16 cellular contexts compared by ENCODE assay signal in the genomic region with DNA sequence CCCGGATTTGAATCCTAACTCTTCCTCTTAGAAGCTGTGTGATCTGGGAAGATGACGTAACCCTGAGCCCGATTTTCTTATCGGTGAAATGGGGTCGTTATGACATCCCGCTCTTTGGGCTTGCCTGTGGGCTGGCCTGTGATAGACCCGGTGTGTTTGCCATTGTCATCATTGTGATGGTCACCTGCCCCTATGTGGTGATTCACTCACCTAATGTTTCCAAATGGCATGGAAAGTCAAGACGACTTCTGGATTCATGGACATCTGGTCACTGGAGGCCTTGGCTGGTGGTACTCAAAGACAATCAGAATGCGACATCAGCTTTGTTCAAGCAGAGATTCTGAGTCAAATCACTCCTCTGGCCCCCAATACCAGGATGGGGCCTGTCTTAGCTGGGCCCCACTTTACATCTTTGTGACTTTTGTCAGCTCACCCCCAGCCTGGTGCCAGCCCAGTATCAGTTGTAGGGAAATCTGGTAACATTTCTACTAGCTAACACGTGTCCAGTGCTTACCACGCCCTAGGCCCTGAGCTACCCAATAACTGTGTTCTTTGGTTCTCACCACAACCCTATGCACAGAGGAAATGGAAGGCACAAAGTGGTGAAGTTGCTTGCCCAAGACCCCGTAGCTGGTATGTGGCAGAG. TPM values are rescaled to one million over a fixed set of nuclear protein-coding genes. Genes with fewer than 3 reads are reported as not detected.
DNase-seq lines count a peak whose midpoint lies in the region; ATAC-seq, FAIRE-seq and TF ChIP-seq lines count a peak whose summit lies in the region.
"Had no signal": no experiment of that assay in that cellular context is flagged by ENCODE, and none has a peak within 500 bp of the region (broad histone marks: within the 10 kb centered on the region; RNA-seq: fewer than 3 reads in every experiment).

No MANE protein-coding gene starts in this region.

- H3K4me1 ChIP-seq in SK-N-SH (ENCODE audit: control insufficient read depth in 1 of 2, insufficient read depth in 2 of 2, low read depth in 1 of 2, low read length in 1 of 2) = peaks cover 15 to 29% of the 10 kb centered on the region in 2 experiments
- peaks cover 30% of the 10 kb centered on the region for H3K4me1 ChIP-seq in keratinocyte (ENCODE audit: control insufficient read depth, extremely low read depth, insufficient read depth, low read length)
- H3K4me1 ChIP-seq in smooth muscle cell (ENCODE audit: low read depth) = peaks cover 16% of the 10 kb centered on the region

- 92% methylated on average over 12 of the region's 12 CpGs for WGBS in SK-N-SH (ENCODE audit: low lambda C conversion rate)
- 95% methylated on average over 12 of the region's 12 CpGs for WGBS in smooth muscle cell (ENCODE audit: low lambda C conversion rate)

- TF ChIP-seq EP300 in SK-N-SH (IDR thresholded peaks at IDR 0.05; ENCODE audit: borderline replicate concordance in 1 of 2, low read depth in 1 of 2, low read length in 1 of 2) = no peak

- H3F3A ChIP-seq in SK-N-SH (replicated peaks; ENCODE audit: insufficient read depth) (peaks cover 14% of the 10 kb centered on the region), smooth muscle cell (ENCODE audit: low read depth) (peaks cover 4% of the 10 kb centered on the region)

- CTCF ChIA-PET in SK-N-SH (lab: Yijun Ruan, JAX) = interaction anchor here (1.0 to 1.6 kb wide), 3 partner anchors 76 to 242 kb away, joined by 3 to 4 read pairs (median 3); no protein-coding TSS in a partner anchor
- CTCF ChIA-PET in RWPE1 (lab: Yijun Ruan, JAX) = no interaction called here

- H2AFZ ChIP-seq in SK-N-SH (ENCODE audit: low read depth) (no peak overlapping the region), keratinocyte (ENCODE audit: control insufficient read depth, low read length) (no peak overlapping the region), smooth muscle cell (ENCODE audit: low read depth) (no peak overlapping the region)
- H2AFZ ChIP-seq: PC-9 had no signal

- no peak for DNase-seq in SK-N-SH
- no peak for DNase-seq in RWPE1 (ENCODE audit: low spot score)
- DNase-seq in keratinocyte (ENCODE audit: low read depth, low spot score) = no peak
- DNase-seq in smooth muscle cell (lab: John Stamatoyannopoulos, UW; ENCODE audit: unreplicated experiment) = no peak
- no peak for DNase-seq in EL
- no peak for DNase-seq in retina
- DNase-seq: activated CD4-positive, alpha-beta memory T cell treated with anti-CD3 and anti-CD28 coated beads for 36 hours; Caco-2; NCI-H1105 treated with DMSO at 0.1 percent for 48 hours; NCI-H446 treated with DMSO at 0.1 percent for 48 hours; PC-9; T1000 had no signal

- H3K36me3 ChIP-seq in SK-N-SH (replicated peaks in 1 of 2; ENCODE audit: control insufficient read depth in 1 of 2, insufficient read depth in 2 of 2, low read length in 1 of 2) = peaks cover 34 to 56% of the 10 kb centered on the region in 2 experiments
- H3K36me3 ChIP-seq in keratinocyte (ENCODE audit: control insufficient read depth in 2 of 2, extremely low read depth in 1 of 2, insufficient read depth in 2 of 2, low read length in 2 of 2) = peaks cover 42 to 53% of the 10 kb centered on the region in 2 experiments
- H3K36me3 ChIP-seq in smooth muscle cell (ENCODE audit: low read depth) = peaks cover 3% of the 10 kb centered on the region

- H4K20me1 ChIP-seq in SK-N-SH (ENCODE audit: insufficient read depth) (peaks cover 36% of the 10 kb centered on the region), keratinocyte (ENCODE audit: control insufficient read depth, extremely low read depth, insufficient read depth, low read length) (peaks cover 25% of the 10 kb centered on the region), smooth muscle cell (ENCODE audit: low read depth) (peaks cover 52% of the 10 kb centered on the region)

- H3K9me3 ChIP-seq in SK-N-SH (no peaks in the 10 kb centered on the region), keratinocyte (ENCODE audit: control insufficient read depth, low read depth, low read length) (no peaks in the 10 kb centered on the region), smooth muscle cell (replicated peaks; ENCODE audit: low read depth) (no peaks in the 10 kb centered on the region)
- H3K9me3 ChIP-seq: Caco-2 had no signal

- H3K4me3 ChIP-seq in SK-N-SH (ENCODE audit: low read depth in 2 of 2, low read length in 1 of 2) = no peak overlapping the region; a peak in 1 of 4 replicates
- no peak overlapping the region for H3K4me3 ChIP-seq in keratinocyte (ENCODE audit: control insufficient read depth in 2 of 3, extremely low read depth in 1 of 3, insufficient read depth in 2 of 3, low read depth in 1 of 3, low read length in 3 of 3)
- H3K4me3 ChIP-seq in smooth muscle cell = no peak overlapping the region
- H3K4me3 ChIP-seq: PC-9 had no signal

- H3K27ac ChIP-seq in SK-N-SH (ENCODE audit: low read depth in 2 of 2, low read length in 1 of 2) (no peak overlapping the region), RWPE1 (peak overlapping the region; percentile 98), keratinocyte (ENCODE audit: control insufficient read depth, insufficient read depth, low read length) (peak overlapping the region; percentile 94), smooth muscle cell (ENCODE audit: low read depth) (peak overlapping the region; percentile 85)
- H3K27ac ChIP-seq: 22Rv1 had no signal

- no peak for TF ChIP-seq RAD21 in SK-N-SH (IDR thresholded peaks at IDR 0.05; ENCODE audit: low read length)

- H3K79me2 ChIP-seq in SK-N-SH (ENCODE audit: insufficient read depth) (peaks cover 78% of the 10 kb centered on the region), keratinocyte (ENCODE audit: control insufficient read depth, insufficient read depth, low read length) (peaks cover 63% of the 10 kb centered on the region), smooth muscle cell (ENCODE audit: low read depth) (peaks cover 46% of the 10 kb centered on the region)

- peak overlapping the region; percentile 92 for H3K4me2 ChIP-seq in SK-N-SH
- H3K4me2 ChIP-seq in keratinocyte (ENCODE audit: control insufficient read depth, extremely low read depth, insufficient read depth, low read depth, low read length) = peak overlapping the region; percentile 98
- H3K4me2 ChIP-seq in smooth muscle cell = no peak overlapping the region

- H3K27me3 ChIP-seq in SK-N-SH (ENCODE audit: insufficient read depth) (no peaks in the 10 kb centered on the region), keratinocyte (ENCODE audit: control insufficient read depth, extremely low read depth, insufficient read depth, low read length) (no peaks in the 10 kb centered on the region), smooth muscle cell (ENCODE audit: low read depth) (no peaks in the 10 kb centered on the region)

- no peaks in the 10 kb centered on the region for H3K9me1 ChIP-seq in keratinocyte (ENCODE audit: control insufficient read depth, extremely low read depth, insufficient read depth, low read length)

- H3K9ac ChIP-seq in SK-N-SH = no peak overlapping the region
- H3K9ac ChIP-seq in keratinocyte (ENCODE audit: control insufficient read depth, extremely low read depth, insufficient read depth, low read length) = no peak overlapping the region
- no peak overlapping the region for H3K9ac ChIP-seq in smooth muscle cell (ENCODE audit: low read depth)

- no peak for FAIRE-seq in keratinocyte (lab: Jason Lieb, UNC)

- POLR2A ChIA-PET in SK-N-SH (lab: Yijun Ruan, JAX) (no interaction called here), RWPE1 (lab: Yijun Ruan, JAX; ENCODE audit: low non-redundant PET) (no interaction called here)

- dilution Hi-C loops in keratinocyte (cut with MboI; ENCODE audit: extremely low pct_ligation_motif_present, low sequenced_read_pairs) = no loop called here

- H3K9me2 ChIP-seq in SK-N-SH = no peaks in the 10 kb centered on the region

- no peak for TF ChIP-seq CTCF in SK-N-SH (IDR thresholded peaks at IDR 0.05)
- no peak for TF ChIP-seq CTCF in RWPE1 (conservative IDR thresholded peaks at IDR 0.05; ENCODE audit: low read depth)
- TF ChIP-seq CTCF in keratinocyte (optimal IDR thresholded peaks at IDR 0.05 in 1 of 3, IDR thresholded peaks at IDR 0.05 in 1 of 3, conservative IDR thresholded peaks at IDR 0.05 in 1 of 3; ENCODE audit: extremely low read depth in 1 of 3, insufficient read depth in 2 of 3, low read length in 3 of 3) = no peak
- no peak for TF ChIP-seq CTCF in smooth muscle cell (IDR thresholded peaks at IDR 0.05; ENCODE audit: borderline replicate concordance, insufficient read depth, poor library complexity, severe bottlenecking)

- no peak for ATAC-seq in SK-N-SH treated with all-trans-retinoic acid at 6 μM for 48 hours
- no peak for ATAC-seq in HG02759 (IDR thresholded peaks at IDR 0.05; ENCODE audit: unreplicated experiment)
- ATAC-seq: activated naive CD4-positive, alpha-beta T cell treated with anti-CD3 and anti-CD28 coated beads, Interleukin-2, amount 50 U/mL, for 72 hours had no signal

RNA-seq across cellular contexts. Expression of a gene that starts 2.8 kb away (rescaled TPM):
- polyA plus RNA-seq in SK-N-SH (2012; rRNA removed) (105 and 123 TPM in 2 replicates), keratinocyte (98.8 to 117 TPM (median 111 TPM) in 3 replicates), smooth muscle cell (59.0 and 60.1 TPM in 2 replicates)
- 83.4 and 97.1 TPM in 2 replicates for polyA plus RNA-seq in SK-N-SH (2012; cell fraction: cytosol; rRNA removed)
- 137 and 155 TPM in 2 replicates for polyA plus RNA-seq in SK-N-SH (2012; cell fraction: nucleus; rRNA removed)
- polyA plus RNA-seq in keratinocyte (2011; ENCODE audit: low read depth) = 31.8 TPM
- polyA plus RNA-seq in keratinocyte (2011; cell fraction: cytosol; rRNA removed) = 65.1 and 66.9 TPM in 2 replicates
- polyA plus RNA-seq in keratinocyte (2011; cell fraction: nucleus; rRNA removed) = 236 TPM in 2 replicates
- polyA plus RNA-seq in keratinocyte (2012; ENCODE audit: low replicate concordance) = 69.7 and 81.4 TPM in 2 replicates
- polyA minus RNA-seq in keratinocyte = 114 to 170 TPM (median 147 TPM) in 3 replicates
- 81.9 TPM for polyA minus RNA-seq in keratinocyte (2011; cell fraction: cytosol; rRNA and poly(A)+ RNA removed)
- polyA minus RNA-seq in keratinocyte (2011; cell fraction: nucleus; rRNA and poly(A)+ RNA removed) = 136 and 182 TPM in 2 replicates
- total RNA-seq in smooth muscle cell = 76.8 and 81.1 TPM in 2 replicates

RNA-seq across cellular contexts. Expression of a gene that starts 3.0 kb away (rescaled TPM):
- 15.4 and 17.3 TPM in 2 replicates for polyA plus RNA-seq in SK-N-SH (2012; rRNA removed)
- 21.3 and 22.4 TPM in 2 replicates for polyA plus RNA-seq in SK-N-SH (2012; cell fraction: cytosol; rRNA removed)
- polyA plus RNA-seq in SK-N-SH (2012; cell fraction: nucleus; rRNA removed) = 4.1 and 5.7 TPM in 2 replicates
- polyA plus RNA-seq in keratinocyte = 12.0 to 22.1 TPM (median 19.8 TPM) in 3 replicates
- 7.4 TPM for polyA plus RNA-seq in keratinocyte (2011; ENCODE audit: low read depth)
- 17.1 and 21.0 TPM in 2 replicates for polyA plus RNA-seq in keratinocyte (2011; cell fraction: cytosol; rRNA removed)
- polyA plus RNA-seq in keratinocyte (2011; cell fraction: nucleus; rRNA removed) = 7.7 and 7.8 TPM in 2 replicates
- 14.2 and 15.8 TPM in 2 replicates for polyA plus RNA-seq in keratinocyte (2012; ENCODE audit: low replicate concordance)
- 3.8 to 12.4 TPM (median 7.0 TPM) in 3 replicates for polyA minus RNA-seq in keratinocyte
- polyA minus RNA-seq in keratinocyte (2011; cell fraction: cytosol; rRNA and poly(A)+ RNA removed) = 4.8 TPM
- 2.6 and 3.3 TPM in 2 replicates for polyA minus RNA-seq in keratinocyte (2011; cell fraction: nucleus; rRNA and poly(A)+ RNA removed)
- total RNA-seq in smooth muscle cell = 8.7 and 11.2 TPM in 2 replicates
- polyA plus RNA-seq in smooth muscle cell = 9.5 and 12.0 TPM in 2 replicates

RNA-seq across cellular contexts. Expression of a gene that starts 50.8 kb away (rescaled TPM):
- polyA plus RNA-seq in SK-N-SH (2012; rRNA removed) (50.0 and 52.0 TPM in 2 replicates), keratinocyte (19.4 to 24.9 TPM (median 22.0 TPM) in 3 replicates), smooth muscle cell (23.8 and 28.1 TPM in 2 replicates)
- polyA plus RNA-seq in SK-N-SH (2012; cell fraction: cytosol; rRNA removed) = 41.9 and 42.1 TPM in 2 replicates
- 140 and 154 TPM in 2 replicates for polyA plus RNA-seq in SK-N-SH (2012; cell fraction: nucleus; rRNA removed)
- 91.7 TPM for polyA plus RNA-seq in keratinocyte (2011; ENCODE audit: low read depth)
- 24.3 and 40.5 TPM in 2 replicates for polyA plus RNA-seq in keratinocyte (2011; cell fraction: cytosol; rRNA removed)
- 72.5 and 73.3 TPM in 2 replicates for polyA plus RNA-seq in keratinocyte (2011; cell fraction: nucleus; rRNA removed)
- 27.5 and 32.6 TPM in 2 replicates for polyA plus RNA-seq in keratinocyte (2012; ENCODE audit: low replicate concordance)
- 23.4 to 28.6 TPM (median 24.8 TPM) in 3 replicates for polyA minus RNA-seq in keratinocyte
- 11.9 TPM for polyA minus RNA-seq in keratinocyte (2011; cell fraction: cytosol; rRNA and poly(A)+ RNA removed)
- polyA minus RNA-seq in keratinocyte (2011; cell fraction: nucleus; rRNA and poly(A)+ RNA removed) = 32.7 and 46.7 TPM in 2 replicates
- 20.9 and 31.1 TPM in 2 replicates for total RNA-seq in smooth muscle cell

RNA-seq across cellular contexts. Expression of a gene that starts 51.0 kb away (rescaled TPM):
- polyA plus RNA-seq in SK-N-SH (2012; rRNA removed) (5.1 and 6.4 TPM in 2 replicates), keratinocyte (10.7 to 26.1 TPM (median 13.2 TPM) in 3 replicates), smooth muscle cell (31.0 and 31.9 TPM in 2 replicates)
- polyA plus RNA-seq in SK-N-SH (2012; cell fraction: cytosol; rRNA removed) = 9.3 and 15.8 TPM in 2 replicates
- 0.66 and 1.4 TPM in 2 replicates for polyA plus RNA-seq in SK-N-SH (2012; cell fraction: nucleus; rRNA removed)
- polyA plus RNA-seq in keratinocyte (2011; ENCODE audit: low read depth) = 28.0 TPM
- polyA plus RNA-seq in keratinocyte (2011; cell fraction: cytosol; rRNA removed) = 13.9 and 18.7 TPM in 2 replicates
- polyA plus RNA-seq in keratinocyte (2011; cell fraction: nucleus; rRNA removed) = 2.3 and 5.2 TPM in 2 replicates
- polyA plus RNA-seq in keratinocyte (2012; ENCODE audit: low replicate concordance) = 13.6 and 21.0 TPM in 2 replicates
- polyA minus RNA-seq in keratinocyte = 0.56 to 3.4 TPM (median 0.96 TPM) in 3 replicates
- polyA minus RNA-seq in keratinocyte (2011; cell fraction: cytosol; rRNA and poly(A)+ RNA removed) = 2.7 TPM
- 0.32 and 0.93 TPM in 2 replicates for polyA minus RNA-seq in keratinocyte (2011; cell fraction: nucleus; rRNA and poly(A)+ RNA removed)
- 18.3 and 22.6 TPM in 2 replicates for total RNA-seq in smooth muscle cell

Comparison
In these comparisons a context has a peak if more than half of its experiments do, and no peak if none do; other contexts are left out.
1. H3K27ac ChIP-seq: peak in RWPE1 (single experiment), keratinocyte (single experiment) and smooth muscle cell (single experiment); none in SK-N-SH (0 of 2).